21 cellular contexts compared by ENCODE assay signal in the genomic region with DNA sequence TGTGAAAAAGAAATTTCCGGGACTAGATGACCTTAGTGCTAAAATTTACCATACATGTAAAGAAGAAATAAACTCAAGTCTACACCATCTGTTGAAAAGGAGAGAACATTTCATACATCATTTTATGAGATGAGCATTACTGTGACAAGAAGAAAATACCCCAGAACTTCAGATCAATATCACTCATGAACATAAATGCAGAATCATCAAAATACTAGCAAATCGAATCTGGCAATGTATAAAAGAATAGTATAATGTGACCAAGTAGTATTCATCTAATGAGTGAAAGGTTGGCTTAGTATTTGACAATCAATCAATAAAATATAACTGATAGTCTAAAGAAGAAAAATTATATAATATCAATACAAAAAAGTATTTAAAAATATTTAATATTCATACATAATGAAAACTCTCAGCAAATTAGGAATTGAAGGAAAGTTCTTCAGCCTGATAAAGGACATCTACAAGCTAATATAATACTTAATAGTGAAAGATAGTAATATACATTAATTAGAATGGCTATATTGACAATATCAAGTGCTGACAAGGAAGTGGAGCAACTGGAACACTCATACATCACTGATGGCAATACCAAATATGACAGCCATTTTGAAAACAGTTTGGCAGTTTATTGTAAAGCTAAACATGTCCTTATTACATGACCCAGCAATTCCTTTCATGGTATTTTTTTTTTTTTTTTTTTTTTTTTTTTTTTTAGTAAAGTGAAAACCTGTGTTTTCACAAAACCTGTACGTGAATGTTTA.
DNase-seq lines count a peak whose midpoint lies in the region; ATAC-seq, FAIRE-seq and TF ChIP-seq lines count a peak whose summit lies in the region.
"Had no signal": no experiment of that assay in that cellular context is flagged by ENCODE, and none has a peak within 500 bp of the region (broad histone marks: within the 10 kb centered on the region; RNA-seq: fewer than 3 reads in every experiment).

No MANE protein-coding gene starts in this region.

- POLR2A ChIA-PET in HepG2 (lab: Yijun Ruan, JAX) (no interaction called here), IMR-90 (lab: Charles Lee; ENCODE audit: unreplicated experiment) (no interaction called here), K562 (lab: Yijun Ruan, JAX) (no interaction called here)

- no peak for TF ChIP-seq POLR2A in HepG2 (IDR thresholded peaks at IDR 0.05; ENCODE audit: insufficient read depth in 1 of 2, low read depth in 2 of 2, low read length in 2 of 2)
- no peak for TF ChIP-seq POLR2A in right lobe of liver (IDR thresholded peaks at IDR 0.05)
- TF ChIP-seq POLR2A in IMR-90 (IDR thresholded peaks at IDR 0.05; ENCODE audit: low read depth, low read length): no peak
- TF ChIP-seq POLR2A in K562 (conservative IDR thresholded peaks at IDR 0.05): no peak

- no peaks in the 10 kb centered on the region for H3K27me3 Mint-ChIP-seq in effector memory CD8-positive, alpha-beta T cell
- H3K27me3 Mint-ChIP-seq: B cell; CD4-positive, alpha-beta T cell had no signal

- H2BK15ac ChIP-seq in IMR-90 (ENCODE audit: low read depth, low read length): no peak overlapping the region

- no peak overlapping the region for H4K8ac ChIP-seq in IMR-90 (ENCODE audit: low read depth in 2 of 2, low read length in 2 of 2)

- CTCF ChIA-PET in HepG2 (lab: Yijun Ruan, JAX; ENCODE audit: low intra/inter-chr PET ratio, low total read pairs): no interaction called here
- CTCF ChIA-PET in IMR-90 (lab: Yijun Ruan, JAX): no interaction called here
- CTCF ChIA-PET in K562 (lab: Yijun Ruan, JAX; ENCODE audit: low intra/inter-chr PET ratio): no interaction called here

- H3K9me3 ChIP-seq in HepG2 (ENCODE audit: low read length) (peaks cover 52% of the 10 kb centered on the region), right lobe of liver (no peaks in the 10 kb centered on the region), IMR-90 (ENCODE audit: control insufficient read depth, insufficient read depth, low read length) (peaks cover 10% of the 10 kb centered on the region), K562 (replicated peaks; ENCODE audit: control insufficient read depth, insufficient read depth, low read depth, low read length) (peaks cover 7% of the 10 kb centered on the region)

- H3K56ac ChIP-seq in IMR-90 (ENCODE audit: extremely low read depth, insufficient read depth, low read length): no peak overlapping the region

- WGBS in HepG2 (ENCODE audit: low lambda C conversion rate): 21% methylated on average over 3 of the region's 3 CpGs
- 57% methylated on average over 3 of the region's 3 CpGs for WGBS in right lobe of liver (ENCODE audit: insufficient coverage, low coverage, low lambda C conversion rate, missing lambda C conversion rate)
- no CpG with 5 or more reads among the region's 3 CpGs for WGBS in IMR-90 (ENCODE audit: extremely low coverage in 2 of 2, insufficient read length in 1 of 2), 2 experiments
- 60% methylated on average over 3 of the region's 3 CpGs for WGBS in K562 (ENCODE audit: insufficient coverage, low coverage, missing lambda C conversion rate)

- no peak overlapping the region for H3K4ac ChIP-seq in IMR-90 (ENCODE audit: low read depth, low read length)

- no TSS peak for BruUV-seq in HepG2 (replicated peaks; lab: Mats Ljungman, UMichigan)
- BruUV-seq in IMR-90 (replicated peaks; lab: Mats Ljungman, UMichigan): no TSS peak
- no TSS peak for BruUV-seq in K562 (replicated peaks; lab: Mats Ljungman, UMichigan)

- H3K9me3 Mint-ChIP-seq in effector memory CD8-positive, alpha-beta T cell: peaks cover 5 to 6% of the 10 kb centered on the region in 2 donors

- no peaks in the 10 kb centered on the region for H3K36me3 Mint-ChIP-seq in effector memory CD8-positive, alpha-beta T cell (ENCODE audit: insufficient read depth)
- H3K36me3 Mint-ChIP-seq: CD8-positive, alpha-beta T cell had no signal

- H3K79me2 ChIP-seq in HepG2 (ENCODE audit: insufficient read depth, low read length): no peaks in the 10 kb centered on the region
- no peaks in the 10 kb centered on the region for H3K79me2 ChIP-seq in K562 (ENCODE audit: control insufficient read depth, insufficient read depth, low read length)

- intact Hi-C loops in HepG2 (cut with micrococcal nuclease; ENCODE audit: unreplicated experiment) (no loop called here), right lobe of liver (cut with DNase I) (no loop called here), IMR-90 (cut with micrococcal nuclease) (no loop called here), K562 (cut with micrococcal nuclease) (no loop called here)

- no peak overlapping the region for H2AFZ ChIP-seq in HepG2 (ENCODE audit: low read length)
- no peak overlapping the region for H2AFZ ChIP-seq in IMR-90 (replicated peaks; ENCODE audit: low read length, poor library complexity)
- H2AFZ ChIP-seq in K562 (ENCODE audit: low read depth, low read length): no peak overlapping the region

- no peak overlapping the region for H2BK5ac ChIP-seq in IMR-90 (ENCODE audit: low read depth, low read length, poor library complexity, severe bottlenecking)

- no peak overlapping the region for H3K14ac ChIP-seq in IMR-90 (replicated peaks; ENCODE audit: low read depth, low read length)

- H3K18ac ChIP-seq in IMR-90 (ENCODE audit: low read depth, low read length): no peak overlapping the region

- H3K79me1 ChIP-seq in IMR-90 (ENCODE audit: low read depth in 1 of 2, low read length in 2 of 2): no peaks in the 10 kb centered on the region

- H4K91ac ChIP-seq in IMR-90 (ENCODE audit: insufficient read depth, low read depth, low read length): no peak overlapping the region

- FAIRE-seq in HepG2 (lab: Jason Lieb, UNC) (no peak), K562 (lab: Jason Lieb, UNC) (no peak)
- FAIRE-seq: D721Med, G401.6, GM12891 had no signal

- no peak overlapping the region for H3K9ac ChIP-seq in HepG2 (ENCODE audit: insufficient read depth, low read depth, low read length)
- H3K9ac ChIP-seq in IMR-90 (ENCODE audit: low read depth, low read length): no peak overlapping the region
- H3K9ac ChIP-seq in K562 (ENCODE audit: insufficient read depth in 1 of 2, low read depth in 2 of 2, low read length in 2 of 2): no peak overlapping the region
- H3K9ac ChIP-seq: BLaER1 treated with 17β-estradiol and CSF1 and Interleukin-3, amounts not matched to agents 10 nM and 100 nM had no signal

- H2BK120ac ChIP-seq in IMR-90 (ENCODE audit: low read depth, low read length): no peak overlapping the region

- TF ChIP-seq EP300 in HepG2 (IDR thresholded peaks at IDR 0.05; ENCODE audit: low read depth in 2 of 2, low read length in 2 of 2) (no peak), HepG2 (CRISPR knock-in tag; IDR thresholded peaks at IDR 0.05; ENCODE audit: borderline replicate concordance) (no peak), K562 (IDR thresholded peaks at IDR 0.05; ENCODE audit: low read length) (no peak)

- ATAC-seq in HepG2 (no peak), right lobe of liver (no peak), IMR-90 (ENCODE audit: low read depth) (no peak), K562 (no peak), GM19035 (IDR thresholded peaks at IDR 0.05; ENCODE audit: unreplicated experiment) (no peak)
- ATAC-seq in effector memory CD8-positive, alpha-beta T cell (replicated peaks): no peak
- ATAC-seq: CD8-positive, alpha-beta T cell had no signal

- in situ Hi-C loops in HepG2 (cut with HindIII; ENCODE audit: extremely low pct_ligation_motif_present, low pct_unique_long_range_greater_than_20kb): no loop called here
- in situ Hi-C loops in IMR-90 (cut with MboI; ENCODE audit: low sequenced_read_pairs): no loop called here
- in situ Hi-C loops in K562 (cut with MboI): no loop called here

- no peak overlapping the region for H3K4me2 ChIP-seq in HepG2 (ENCODE audit: low read depth, low read length)
- no peak overlapping the region for H3K4me2 ChIP-seq in IMR-90 (ENCODE audit: low read depth, low read length)
- no peak overlapping the region for H3K4me2 ChIP-seq in K562 (ENCODE audit: insufficient read depth, low read length)
- H3K4me2 ChIP-seq: BLaER1 treated with 17β-estradiol and CSF1 and Interleukin-3, amounts not matched to agents 10 nM and 100 nM had no signal

- H3K4me1 Mint-ChIP-seq in effector memory CD8-positive, alpha-beta T cell (ENCODE audit: low read depth in 2 of 2): no peaks in the 10 kb centered on the region
- H3K4me1 Mint-ChIP-seq: B cell had no signal

- H3K36me3 ChIP-seq in HepG2 (replicated peaks in 1 of 2; ENCODE audit: control insufficient read depth in 1 of 2, insufficient read depth in 2 of 2, low read length in 2 of 2) (no peaks in the 10 kb centered on the region), right lobe of liver (no peaks in the 10 kb centered on the region), IMR-90 (ENCODE audit: control insufficient read depth, insufficient read depth, low read length) (no peaks in the 10 kb centered on the region), K562 (ENCODE audit: control insufficient read depth, insufficient read depth, low read length) (no peaks in the 10 kb centered on the region)

- H3K27ac ChIP-seq in HepG2 (ENCODE audit: extremely low read length, insufficient read depth, low read length) (no peak overlapping the region), right lobe of liver (no peak overlapping the region), IMR-90 (ENCODE audit: insufficient read depth, low read length) (no peak overlapping the region), K562 (ENCODE audit: extremely low read depth, low read depth, low read length) (no peak overlapping the region)
- H3K27ac ChIP-seq: 22Rv1; BLaER1 treated with 17β-estradiol and CSF1 and Interleukin-3, amounts not matched to agents 10 nM and 100 nM; C4-2B had no signal

- no peak for TF ChIP-seq RAD21 in HepG2 (CRISPR knock-in tag; IDR thresholded peaks at IDR 0.05)
- no peak for TF ChIP-seq RAD21 in IMR-90 (IDR thresholded peaks at IDR 0.05; ENCODE audit: low read length)
- TF ChIP-seq RAD21 in K562 (CRISPR knock-in tag; conservative IDR thresholded peaks at IDR 0.05 in 1 of 2, IDR thresholded peaks at IDR 0.05 in 1 of 2): no peak

- H3K4me3 Mint-ChIP-seq in effector memory CD8-positive, alpha-beta T cell: no peak overlapping the region
- H3K4me3 Mint-ChIP-seq: B cell; CD4-positive, alpha-beta T cell; CD8-positive, alpha-beta T cell had no signal

- no peak overlapping the region for H3K27ac Mint-ChIP-seq in effector memory CD8-positive, alpha-beta T cell
- H3K27ac Mint-ChIP-seq: B cell; CD4-positive, alpha-beta T cell; CD8-positive, alpha-beta T cell had no signal

- no peaks in the 10 kb centered on the region for H3K4me1 ChIP-seq in HepG2 (ENCODE audit: insufficient read depth, low read length)
- H3K4me1 ChIP-seq in right lobe of liver: no peaks in the 10 kb centered on the region
- H3K4me1 ChIP-seq in IMR-90 (ENCODE audit: control insufficient read depth, insufficient read depth, low read length): no peaks in the 10 kb centered on the region
- no peaks in the 10 kb centered on the region for H3K4me1 ChIP-seq in K562 (replicated peaks in 1 of 2; ENCODE audit: control insufficient read depth in 2 of 2, insufficient read depth in 2 of 2, low read length in 2 of 2)
- H3K4me1 ChIP-seq: BLaER1 treated with 17β-estradiol and CSF1 and Interleukin-3, amounts not matched to agents 10 nM and 100 nM; Caco-2 had no signal

- no peak for TF ChIP-seq CTCF in HepG2 (CRISPR knock-in tag; IDR thresholded peaks at IDR 0.05)
- TF ChIP-seq CTCF in right lobe of liver (IDR thresholded peaks at IDR 0.05): no peak
- no peak for TF ChIP-seq CTCF in IMR-90 (conservative IDR thresholded peaks at IDR 0.05; ENCODE audit: low read depth, low read length)
- TF ChIP-seq CTCF in K562 (IDR thresholded peaks at IDR 0.05 in 2 of 3, conservative IDR thresholded peaks at IDR 0.05 in 1 of 3; ENCODE audit: insufficient read depth in 2 of 3, low read depth in 1 of 3, low read length in 3 of 3): no peak

- H4K5ac ChIP-seq in IMR-90 (ENCODE audit: low read depth, low read length): no peak overlapping the region

- H4K20me1 ChIP-seq in HepG2 (ENCODE audit: insufficient read depth, low read length) (no peaks in the 10 kb centered on the region), IMR-90 (ENCODE audit: insufficient read depth, low read length) (no peaks in the 10 kb centered on the region), K562 (replicated peaks; ENCODE audit: control insufficient read depth, insufficient read depth, low read length) (no peaks in the 10 kb centered on the region)
- H4K20me1 ChIP-seq: BLaER1 treated with 17β-estradiol and CSF1 and Interleukin-3, amounts not matched to agents 10 nM and 100 nM had no signal

- no peak overlapping the region for H2AK5ac ChIP-seq in IMR-90 (ENCODE audit: low read depth, low read length)

- no peak overlapping the region for H2AK9ac ChIP-seq in IMR-90 (replicated peaks; ENCODE audit: low read depth, low read length, poor library complexity)

- H3K23ac ChIP-seq in IMR-90 (ENCODE audit: low read depth, low read length): no peak overlapping the region

- H3K4me3 ChIP-seq in HepG2 (replicated peaks in 1 of 3; ENCODE audit: insufficient read depth in 1 of 3, low read depth in 2 of 3, low read length in 3 of 3) (no peak overlapping the region), right lobe of liver (no peak overlapping the region), IMR-90 (ENCODE audit: insufficient read depth, low read depth, low read length) (no peak overlapping the region), K562 (no peak overlapping the region)
- H3K4me3 ChIP-seq: BLaER1 treated with 17β-estradiol and CSF1 and Interleukin-3, amounts not matched to agents 10 nM and 100 nM had no signal

- dilution Hi-C loops in IMR-90 (cut with HindIII; ENCODE audit: low sequenced_read_pairs, unreplicated experiment): no loop called here

- DNase-seq in HepG2 (ENCODE audit: low spot score) (no peak), right lobe of liver (no peak), IMR-90 (no peak), K562 (ENCODE audit: extremely low read depth in 1 of 4, low spot score in 3 of 4) (no peak), occipital lobe (lab: John Stamatoyannopoulos, UW) (no peak)
- DNase-seq in effector memory CD8-positive, alpha-beta T cell: no peak
- DNase-seq: AML-193; Caco-2; Calu3; CD4-positive, alpha-beta T cell; CD8-positive, alpha-beta T cell; DMS79 treated with DMSO at 0.1 percent for 48 hours; GF-D8 had no signal

- H3K9me1 ChIP-seq in IMR-90 (ENCODE audit: insufficient read depth, low read length) (no peaks in the 10 kb centered on the region), K562 (ENCODE audit: control insufficient read depth, insufficient read depth, low read length) (no peaks in the 10 kb centered on the region)

- H2BK20ac ChIP-seq in IMR-90 (ENCODE audit: low read depth, low read length): no peak overlapping the region

- no peaks in the 10 kb centered on the region for H3K27me3 ChIP-seq in HepG2 (ENCODE audit: control insufficient read depth in 1 of 2, insufficient read depth in 2 of 2, low read length in 2 of 2)
- H3K27me3 ChIP-seq in right lobe of liver: no peaks in the 10 kb centered on the region
- H3K27me3 ChIP-seq in IMR-90 (ENCODE audit: control insufficient read depth, insufficient read depth, low read length): no peaks in the 10 kb centered on the region
- no peaks in the 10 kb centered on the region for H3K27me3 ChIP-seq in K562 (ENCODE audit: control insufficient read depth in 2 of 2, insufficient read depth in 2 of 2, low read length in 2 of 2)
- H3K27me3 ChIP-seq: BLaER1 treated with 17β-estradiol and CSF1 and Interleukin-3, amounts not matched to agents 10 nM and 100 nM had no signal

Comparison
In these comparisons a context has a peak if more than half of its experiments do, and no peak if none do; other contexts are left out.
1. Of the 241 proteins assayed by ChIP-seq in both HepG2 and K562: peak only in HepG2: none; only in K562: MAFG and ZFP36; in both: MAFF and MAFK; in neither: 237.